Comparison of ENCODE assay signal across 31 cellular contexts in the genomic region with DNA sequence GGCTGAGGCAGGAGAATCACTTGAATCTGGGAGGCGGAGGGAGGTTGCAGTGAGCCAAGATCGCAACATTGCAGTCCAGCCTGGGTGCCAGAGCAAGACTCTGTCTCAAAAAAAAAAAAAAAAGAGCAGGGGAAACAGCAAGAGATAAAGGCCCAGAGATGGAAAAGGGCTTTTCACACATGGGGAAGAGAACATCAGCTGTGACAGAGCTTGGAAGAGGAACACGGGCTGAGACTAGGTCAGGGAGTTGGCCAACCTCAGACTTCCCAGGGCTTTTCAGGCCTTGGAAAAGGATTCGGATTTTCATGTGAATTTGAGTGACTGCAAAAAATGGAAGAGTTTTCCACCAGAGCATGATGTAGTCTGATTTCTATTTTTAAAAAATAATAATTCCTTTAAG.
"Had no signal": no experiment of that assay in that cellular context is flagged by ENCODE, and none has a peak within 500 bp of the region (broad histone marks: within the 10 kb centered on the region; RNA-seq: fewer than 3 reads in every experiment).

No MANE protein-coding gene starts in this region.

- H3K36me3 Mint-ChIP-seq: immature natural killer cell; memory B cell; naive thymus-derived CD4-positive, alpha-beta T cell; stimulated activated memory B cell treated with anti-CD40 and anti-IgM and Interleukin-4, amounts not matched to agents 10 μg/mL and 1 μg/mL and 100 μg/mL, for 72 hours had no signal

- DNase-seq: colonic mucosa; effector CD8-positive, alpha-beta T cell; endodermal cell; foreskin melanocyte; glutamatergic neuron; heart right ventricle; hypothalamus; immature natural killer cell; kidney glomerular epithelial cell; left colon; midbrain; naive thymus-derived CD4-positive, alpha-beta T cell; nucleus accumbens; sigmoid colon; stimulated activated CD4-positive, alpha-beta T cell treated with anti-CD3 and anti-CD28 coated beads, Interleukin-2, amount 100 ng/mL, for 24 hours; stimulated activated CD4-positive, alpha-beta T cell treated with anti-CD3 and anti-CD28 coated beads, Interleukin-4, amount 100 ng/mL, for 24 hours; stimulated activated naive CD8-positive, alpha-beta T cell treated with anti-CD3 and anti-CD28 coated beads, Interleukin-15, Interleukin-2, amounts not matched to agents 100 U/mL and 50 U/mL, for 24 hours; substantia nigra; testis; tibial artery; upper lobe of left lung; uterus had no signal

- H3K27me3 ChIP-seq: colonic mucosa, heart right ventricle, right atrium auricular region, sigmoid colon, testis, tibial artery, upper lobe of left lung, uterus had no signal

- H3K4me3 Mint-ChIP-seq: dendritic cell treated with granulocyte-macrophage colony-stimulating factor and Interleukin-4, amounts not matched to agents 40 ng/mL and 50 ng/mL, for 4 days; endodermal cell; immature natural killer cell; memory B cell; naive thymus-derived CD4-positive, alpha-beta T cell; nephron; stimulated activated memory B cell treated with anti-CD40 and anti-IgM and Interleukin-4, amounts not matched to agents 10 μg/mL and 1 μg/mL and 100 μg/mL, for 72 hours had no signal

- ATAC-seq: esophagus mucosa; left colon; naive thymus-derived CD4-positive, alpha-beta T cell; stimulated activated memory B cell treated with anti-CD40 and anti-IgM and Interleukin-4, amounts not matched to agents 10 μg/mL and 1 μg/mL and 100 μg/mL, for 72 hours; stimulated activated naive CD8-positive, alpha-beta T cell treated with anti-CD3 and anti-CD28 coated beads, Interleukin-15, Interleukin-2, amounts not matched to agents 100 U/mL and 50 U/mL, for 24 hours had no signal

- H3K4me1 ChIP-seq: colonic mucosa, heart right ventricle, prostate gland, right atrium auricular region, testis, tibial artery, upper lobe of left lung, uterus had no signal

- H3K36me3 ChIP-seq: colonic mucosa, heart right ventricle, prostate gland, right atrium auricular region, sigmoid colon, tibial artery, upper lobe of left lung, uterus had no signal

- H3K9me3 Mint-ChIP-seq: dendritic cell treated with granulocyte-macrophage colony-stimulating factor and Interleukin-4, amounts not matched to agents 40 ng/mL and 50 ng/mL, for 4 days; endodermal cell; immature natural killer cell; memory B cell; nephron; stimulated activated memory B cell treated with anti-CD40 and anti-IgM and Interleukin-4, amounts not matched to agents 10 μg/mL and 1 μg/mL and 100 μg/mL, for 72 hours had no signal

- H3K9me3 ChIP-seq: colonic mucosa, heart right ventricle, prostate gland, right atrium auricular region, sigmoid colon, testis, tibial artery, upper lobe of left lung, uterus had no signal

- H3K4me3 ChIP-seq: colonic mucosa, heart right ventricle, lung, prostate gland, right atrium auricular region, sigmoid colon, testis, tibial artery, upper lobe of left lung, uterus had no signal

- H3K27ac Mint-ChIP-seq: dendritic cell treated with granulocyte-macrophage colony-stimulating factor and Interleukin-4, amounts not matched to agents 40 ng/mL and 50 ng/mL, for 4 days; endodermal cell; immature natural killer cell; memory B cell; naive thymus-derived CD4-positive, alpha-beta T cell; nephron; stimulated activated memory B cell treated with anti-CD40 and anti-IgM and Interleukin-4, amounts not matched to agents 10 μg/mL and 1 μg/mL and 100 μg/mL, for 72 hours had no signal

- H3K27ac ChIP-seq: colonic mucosa, epithelial cell of prostate, prostate gland, right atrium auricular region, sigmoid colon, testis, tibial artery, upper lobe of left lung, uterus had no signal

- H3K4me1 Mint-ChIP-seq: immature natural killer cell; memory B cell; naive thymus-derived CD4-positive, alpha-beta T cell; nephron had no signal
